20 cellular contexts compared by ENCODE assay signal in the genomic region with DNA sequence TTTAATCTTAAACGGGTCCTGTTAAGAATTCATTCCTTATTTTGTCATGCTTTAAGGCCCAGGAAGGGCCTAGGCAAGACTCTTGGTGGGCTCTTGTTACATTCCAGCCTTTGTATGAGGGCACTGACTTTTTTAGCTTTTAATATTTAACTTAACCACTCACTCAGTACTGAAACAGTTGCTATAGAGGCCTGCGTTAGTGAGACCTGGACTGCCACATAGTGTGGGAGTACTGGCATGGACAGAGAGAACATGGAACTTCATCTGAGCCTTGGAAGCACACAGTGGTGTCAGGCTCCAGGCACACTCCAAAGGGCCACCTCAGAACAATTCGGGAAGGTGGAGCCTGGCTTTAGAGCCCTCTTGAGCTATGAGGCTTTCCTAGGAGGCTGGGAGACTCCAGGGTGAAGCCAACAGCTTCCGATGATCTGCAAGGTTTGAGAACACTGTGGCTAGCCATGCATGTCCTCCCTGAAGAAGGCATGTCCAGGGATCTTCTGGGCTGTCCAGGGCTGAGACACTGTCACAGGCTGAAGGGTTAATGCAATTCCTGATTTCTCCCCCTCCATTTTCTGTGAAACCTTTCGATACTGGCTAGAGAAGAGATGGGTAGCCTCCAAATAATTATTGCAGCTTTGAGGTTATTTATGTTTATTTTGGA.
"Had no signal": no experiment of that assay in that cellular context is flagged by ENCODE, and none has a peak within 500 bp of the region (broad histone marks: within the 10 kb centered on the region; RNA-seq: fewer than 3 reads in every experiment).

No MANE protein-coding gene starts in this region.

- H3K9me3 Mint-ChIP-seq: activated CD4-positive, alpha-beta memory T cell treated with anti-CD3 and anti-CD28 coated beads for 36 hours; activated T-cell treated with anti-CD3 and anti-CD28 coated beads, Interleukin-2, amount 50 U/mL, for 72 hours; naive B cell had no signal

- H3K4me3 ChIP-seq: ascending aorta, esophagus squamous epithelium, right atrium auricular region, spleen had no signal

- H3K4me1 Mint-ChIP-seq: naive B cell had no signal

- ATAC-seq: activated T-cell treated with anti-CD3 and anti-CD28 coated beads, Interleukin-2, amount 50 U/mL, for 72 hours had no signal

- H3K36me3 Mint-ChIP-seq: activated CD4-positive, alpha-beta memory T cell treated with anti-CD3 and anti-CD28 coated beads for 36 hours; naive B cell had no signal

- FAIRE-seq: bronchial epithelial cell, islet of Langerhans had no signal

- H3K36me3 ChIP-seq: neutrophil, right atrium auricular region had no signal

- H3K4me1 ChIP-seq: ascending aorta, esophagus squamous epithelium, right atrium auricular region, spleen had no signal

- H3K27me3 Mint-ChIP-seq: activated CD4-positive, alpha-beta memory T cell treated with anti-CD3 and anti-CD28 coated beads for 36 hours had no signal

- DNase-seq: activated CD4-positive, alpha-beta memory T cell treated with anti-CD3 and anti-CD28 coated beads for 36 hours; activated CD4-positive, alpha-beta T cell treated with anti-CD3 and anti-CD28 coated beads for 1 hour; activated naive CD4-positive, alpha-beta T cell; activated T-cell treated with anti-CD3 and anti-CD28 coated beads, Interleukin-2, amount 50 U/mL, for 72 hours; esophagus squamous epithelium; foreskin fibroblast; head of caudate nucleus; midbrain; naive B cell; spleen; stimulated activated CD4-positive, alpha-beta T cell treated with anti-CD3 and anti-CD28 coated beads, Interleukin-2, amount 100 ng/mL, for 24 hours; stimulated activated naive CD4-positive, alpha-beta T cell; substantia nigra; T-helper 9 cell; trophoblast cell had no signal

- H3K4me3 Mint-ChIP-seq: activated CD4-positive, alpha-beta memory T cell treated with anti-CD3 and anti-CD28 coated beads for 36 hours; activated T-cell treated with anti-CD3 and anti-CD28 coated beads, Interleukin-2, amount 50 U/mL, for 72 hours; naive B cell had no signal

- H3K27me3 ChIP-seq: ascending aorta, esophagus squamous epithelium, neutrophil, right atrium auricular region had no signal

- H3K27ac ChIP-seq: ascending aorta, esophagus squamous epithelium, neutrophil, right atrium auricular region, spleen had no signal
